Comparison of ENCODE assay signal across 23 cellular contexts in genomic region chr17:60790205-60790604, GRCh38.
A peak's percentile ranks its signal among the peaks of the same experiment; 100 is the strongest.
DNase-seq lines count a peak whose midpoint lies in the region; ATAC-seq, FAIRE-seq and TF ChIP-seq lines count a peak whose summit lies in the region.
"Had no signal": no experiment of that assay in that cellular context is flagged by ENCODE, and none has a peak within 500 bp of the region (broad histone marks: within the 10 kb centered on the region; RNA-seq: fewer than 3 reads in every experiment).

No MANE protein-coding gene starts in this region.

- H3K27me3 Mint-ChIP-seq in endodermal cell (ENCODE audit: insufficient read depth) (no peaks in the 10 kb centered on the region), mesothelial cell of epicardium (ENCODE audit: low read depth) (no peaks in the 10 kb centered on the region)
- H3K27me3 Mint-ChIP-seq: B cell; CD4-positive, CD25-positive, alpha-beta regulatory T cell had no signal

- TF ChIP-seq EP300 in A549 (IDR thresholded peaks at IDR 0.05): no peak

- no peak overlapping the region for H3K9ac ChIP-seq in endodermal cell (ENCODE audit: extremely low read depth, low read length, poor library complexity, severe bottlenecking)
- H3K9ac ChIP-seq: BLaER1 had no signal

- no peak overlapping the region for H3K4me3 Mint-ChIP-seq in endodermal cell
- H3K4me3 Mint-ChIP-seq in mesothelial cell of epicardium: no peak overlapping the region
- H3K4me3 Mint-ChIP-seq: B cell; CD4-positive, CD25-positive, alpha-beta regulatory T cell; CD8-positive, alpha-beta T cell; GM23338; HFFc6 had no signal

- POLR2A ChIA-PET in A549 (lab: Yijun Ruan, JAX): no interaction called here

- TF ChIP-seq CTCF in A549 (IDR thresholded peaks at IDR 0.05): no peak
- no peak for TF ChIP-seq CTCF in LNCaP clone FGC (IDR thresholded peaks at IDR 0.05; ENCODE audit: control insufficient read depth, extremely low read depth, insufficient read depth)
- TF ChIP-seq CTCF in body of pancreas (IDR thresholded peaks at IDR 0.05): no peak
- TF ChIP-seq CTCF in endodermal cell (conservative IDR thresholded peaks at IDR 0.05): no peak
- no peak for TF ChIP-seq CTCF in mesothelial cell of epicardium (IDR thresholded peaks at IDR 0.05; ENCODE audit: unreplicated experiment)

- H3K27ac ChIP-seq in A549 (no peak overlapping the region), body of pancreas (peak overlapping the region in 2 of 4 donors; percentile 43 to 62), endodermal cell (ENCODE audit: low read depth, low read length) (no peak overlapping the region)
- H3K27ac ChIP-seq: BLaER1, C4-2B had no signal

- no peaks in the 10 kb centered on the region for H3K4me1 ChIP-seq in A549
- H3K4me1 ChIP-seq in body of pancreas: peaks cover 47% of the 10 kb centered on the region
- H3K4me1 ChIP-seq in endodermal cell (ENCODE audit: control insufficient read depth, insufficient read depth, low read length): no peaks in the 10 kb centered on the region
- H3K4me1 ChIP-seq: BLaER1, Caco-2 had no signal

- H3K9me3 Mint-ChIP-seq in endodermal cell: no peaks in the 10 kb centered on the region
- H3K9me3 Mint-ChIP-seq in mesothelial cell of epicardium: peaks cover 13% of the 10 kb centered on the region
- H3K9me3 Mint-ChIP-seq: CD8-positive, alpha-beta T cell; GM23338; HFFc6 had no signal

- H3K36me3 ChIP-seq in body of pancreas (replicated peaks in 1 of 2; ENCODE audit: insufficient read depth in 1 of 2, low read depth in 2 of 2) (no peaks in the 10 kb centered on the region), endodermal cell (ENCODE audit: control insufficient read depth, insufficient read depth, low read length) (no peaks in the 10 kb centered on the region)
- H3K36me3 ChIP-seq: BLaER1, HAP-1 had no signal

- no peak for ATAC-seq in A549
- peak; percentile 88 for ATAC-seq in body of pancreas
- no peak for ATAC-seq in GM21515 (IDR thresholded peaks at IDR 0.05; ENCODE audit: unreplicated experiment)
- ATAC-seq: CD8-positive, alpha-beta T cell; GM23338 had no signal

- no peak for TF ChIP-seq RAD21 in A549 (conservative IDR thresholded peaks at IDR 0.05 in 1 of 2, IDR thresholded peaks at IDR 0.05 in 1 of 2)

- intact Hi-C loops in body of pancreas (cut with DNase I): no loop called here

- no peak overlapping the region for H3K27ac Mint-ChIP-seq in endodermal cell
- no peak overlapping the region for H3K27ac Mint-ChIP-seq in mesothelial cell of epicardium
- H3K27ac Mint-ChIP-seq: B cell; CD4-positive, CD25-positive, alpha-beta regulatory T cell; CD8-positive, alpha-beta T cell; GM23338; HFFc6 had no signal

- H3K4me1 Mint-ChIP-seq in endodermal cell (no peaks in the 10 kb centered on the region), mesothelial cell of epicardium (peaks cover 18% of the 10 kb centered on the region)
- H3K4me1 Mint-ChIP-seq: B cell, GM23338 had no signal

- FAIRE-seq in A549 (lab: Jason Lieb, UNC): peak; percentile 85
- FAIRE-seq: GM12892, GM19239, H54 had no signal

- H3K27me3 ChIP-seq in body of pancreas (no peaks in the 10 kb centered on the region), endodermal cell (ENCODE audit: control insufficient read depth, insufficient read depth, low read length, poor library complexity, severe bottlenecking) (no peaks in the 10 kb centered on the region)
- H3K27me3 ChIP-seq: BLaER1 had no signal

- CTCF ChIA-PET in A549 (lab: Yijun Ruan, JAX): interaction anchor here (0.9 kb wide), 1 partner anchor 37 kb away, joined by 3 read pairs; no protein-coding TSS in a partner anchor

- no peaks in the 10 kb centered on the region for H3K9me3 ChIP-seq in A549
- H3K9me3 ChIP-seq in body of pancreas: no peaks in the 10 kb centered on the region
- H3K9me3 ChIP-seq in endodermal cell (ENCODE audit: control insufficient read depth, low read length): no peaks in the 10 kb centered on the region
- H3K9me3 ChIP-seq: BLaER1, Caco-2, HAP-1 had no signal

- H3K4me2 ChIP-seq in A549: no peak overlapping the region
- H3K4me2 ChIP-seq: BLaER1, GM23338 had no signal

- DNase-seq in A549 (ENCODE audit: low read depth in 1 of 2, low spot score in 1 of 2) (no peak), LNCaP clone FGC (ENCODE audit: low read depth) (peak; percentile 14), body of pancreas (no peak), renal cortical epithelial cell (ENCODE audit: low read depth) (peak; percentile 14), endodermal cell (no peak), GOT3 (lab: John Stamatoyannopoulos, UW) (no peak), mesothelial cell of epicardium (ENCODE audit: low spot score in 2 of 2, unreplicated experiment in 2 of 2) (no peak)
- DNase-seq: Caco-2; CD4-positive, CD25-positive, alpha-beta regulatory T cell; CD8-positive, alpha-beta T cell; DMS53; DMS79 treated with DMSO at 0.1 percent for 48 hours; GF-D8; HFFc6 had no signal

- H3K36me3 Mint-ChIP-seq in endodermal cell (ENCODE audit: low read depth) (no peaks in the 10 kb centered on the region), mesothelial cell of epicardium (peaks cover 2% of the 10 kb centered on the region)
- H3K36me3 Mint-ChIP-seq: CD8-positive, alpha-beta T cell had no signal

- TF ChIP-seq POLR2A in A549 (IDR thresholded peaks at IDR 0.05; ENCODE audit: low read length) (no peak), body of pancreas (IDR thresholded peaks at IDR 0.05) (no peak)

- H3K4me3 ChIP-seq in A549: no peak overlapping the region
- H3K4me3 ChIP-seq in LNCaP clone FGC (ENCODE audit: low read depth, low read length): no peak overlapping the region
- no peak overlapping the region for H3K4me3 ChIP-seq in body of pancreas
- H3K4me3 ChIP-seq in endodermal cell (ENCODE audit: low read length): no peak overlapping the region
- H3K4me3 ChIP-seq: BLaER1, GM23338, HAP-1 had no signal

TF ChIP-seq in A549, 52 proteins besides CTCF, POLR2A, EP300 and RAD21:
- no peak for TF ChIP-seq FOSB (CRISPR knock-in tag; IDR thresholded peaks at IDR 0.05)
- no peak for TF ChIP-seq EHF (CRISPR knock-in tag; IDR thresholded peaks at IDR 0.05)
- TF ChIP-seq CHD4 (IDR thresholded peaks at IDR 0.05; ENCODE audit: borderline replicate concordance): no peak
- TF ChIP-seq HOXB5 (CRISPR knock-in tag; IDR thresholded peaks at IDR 0.05): no peak
- TF ChIP-seq, protein P1, sequence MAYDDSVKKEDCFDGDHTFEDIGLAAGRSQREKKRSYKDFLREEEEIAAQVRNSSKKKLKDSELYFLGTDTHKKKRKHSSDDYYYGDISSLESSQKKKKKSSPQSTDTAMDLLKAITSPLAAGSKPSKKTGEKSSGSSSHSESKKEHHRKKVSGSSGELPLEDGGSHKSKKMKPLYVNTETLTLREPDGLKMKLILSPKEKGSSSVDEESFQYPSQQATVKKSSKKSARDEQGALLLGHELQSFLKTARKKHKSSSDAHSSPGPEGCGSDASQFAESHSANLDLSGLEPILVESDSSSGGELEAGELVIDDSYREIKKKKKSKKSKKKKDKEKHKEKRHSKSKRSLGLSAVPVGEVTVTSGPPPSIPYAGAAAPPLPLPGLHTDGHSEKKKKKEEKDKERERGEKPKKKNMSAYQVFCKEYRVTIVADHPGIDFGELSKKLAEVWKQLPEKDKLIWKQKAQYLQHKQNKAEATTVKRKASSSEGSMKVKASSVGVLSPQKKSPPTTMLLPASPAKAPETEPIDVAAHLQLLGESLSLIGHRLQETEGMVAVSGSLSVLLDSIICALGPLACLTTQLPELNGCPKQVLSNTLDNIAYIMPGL (CRISPR knock-in tag; IDR thresholded peaks at IDR 0.05; ENCODE audit: borderline replicate concordance): no peak
- TF ChIP-seq, protein P2, sequence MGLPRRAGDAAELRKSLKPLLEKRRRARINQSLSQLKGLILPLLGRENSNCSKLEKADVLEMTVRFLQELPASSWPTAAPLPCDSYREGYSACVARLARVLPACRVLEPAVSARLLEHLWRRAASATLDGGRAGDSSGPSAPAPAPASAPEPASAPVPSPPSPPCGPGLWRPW (IDR thresholded peaks at IDR 0.05): no peak
- no peak for TF ChIP-seq GATA3 (IDR thresholded peaks at IDR 0.05; ENCODE audit: borderline replicate concordance)
- no peak for TF ChIP-seq FOXS1 (CRISPR knock-in tag; IDR thresholded peaks at IDR 0.05)
- TF ChIP-seq KDM5A (IDR thresholded peaks at IDR 0.05): no peak

Comparison
In these comparisons a context has a peak if more than half of its experiments do, and no peak if none do; other contexts are left out.
1. DNase-seq: peak in LNCaP clone FGC (single experiment) and renal cortical epithelial cell (single experiment); none in A549 (0 of 2), body of pancreas (0 of 4), endodermal cell (single experiment), GOT3 (single experiment) and mesothelial cell of epicardium (0 of 2).